1 cellular context compared by ENCODE assay signal in the genomic region with DNA sequence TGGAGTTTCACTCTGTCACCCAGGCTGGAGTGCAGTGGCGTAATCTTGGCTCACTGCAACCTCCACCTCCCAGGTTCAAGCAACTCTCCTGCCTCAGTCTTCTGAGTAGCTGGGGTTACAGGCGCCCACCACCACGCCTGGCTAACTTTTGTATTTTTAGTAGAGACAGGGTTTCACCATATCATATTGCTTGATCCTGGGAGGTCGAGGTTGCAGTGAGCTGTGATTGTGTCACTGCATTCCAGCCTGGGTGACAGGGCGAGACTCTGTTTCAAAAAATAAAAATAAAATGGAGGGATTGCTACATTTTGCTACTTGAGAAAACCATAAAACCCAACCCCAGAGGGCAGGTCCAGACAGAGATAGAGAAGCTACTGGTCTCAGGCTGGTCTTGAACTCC.
TF ChIP-seq lines count a peak whose summit lies in the region.

No MANE protein-coding gene starts in this region.

TF ChIP-seq in IMR-90, 13 proteins besides CTCF, POLR2A, EP300 and RAD21:
- peak; percentile 51; the same call in 1 of the 2 replicates for TF ChIP-seq CEBPB (IDR thresholded peaks at IDR 0.05; ENCODE audit: low read depth, low read length)
